6 cellular contexts compared by ENCODE assay signal in genomic region chr17:4988168-4988567, GRCh38. TPM values are rescaled to one million over a fixed set of nuclear protein-coding genes. Genes with fewer than 3 reads are reported as not detected.
DNase-seq lines count a peak whose midpoint lies in the region; ATAC-seq lines count a peak whose summit lies in the region.

No MANE protein-coding gene starts in this region.

- intact Hi-C loops in sciatic nerve (cut with DNase I), result no loop called here

- peaks cover 10% of the 10 kb centered on the region for H3K4me1 ChIP-seq in ectodermal cell (ENCODE audit: control insufficient read depth, insufficient read depth, low read length)

- WGBS in ectodermal cell, 2 experiments, result 54 to 57% methylated on average over 10 of the region's 10 CpGs

- no peaks in the 10 kb centered on the region for H3K36me3 ChIP-seq in KOPT-K1 (ENCODE audit: insufficient read depth, low read length)
- no peaks in the 10 kb centered on the region for H3K36me3 ChIP-seq in ectodermal cell (ENCODE audit: control insufficient read depth, insufficient read depth, low read length)

- H3K27ac ChIP-seq in KOPT-K1 (ENCODE audit: low read depth, low read length, poor library complexity, severe bottlenecking), result peak overlapping the region; percentile 63
- no peak overlapping the region for H3K27ac ChIP-seq in ectodermal cell (ENCODE audit: insufficient read depth, low read depth, low read length, poor library complexity, severe bottlenecking)

- DNase-seq in sciatic nerve (ENCODE audit: low spot score) (peak; percentile 67), NCI-H510A treated with DMSO at 0.1 percent for 48 hours (lab: John Stamatoyannopoulos, UW) (no peak), KG1 (lab: John Stamatoyannopoulos, UW) (no peak)
- no peak for DNase-seq in activated CD8-positive, alpha-beta memory T cell treated with anti-CD3 and anti-CD28 coated beads for 24 hours

- H3K27me3 ChIP-seq in ectodermal cell (ENCODE audit: control insufficient read depth, insufficient read depth, low read length, poor library complexity, severe bottlenecking), result peaks cover 11% of the 10 kb centered on the region

- H3K9me3 ChIP-seq in KOPT-K1 (ENCODE audit: insufficient read depth, low read length, poor library complexity, severe bottlenecking) (no peaks in the 10 kb centered on the region), ectodermal cell (ENCODE audit: control insufficient read depth, low read length) (no peaks in the 10 kb centered on the region)

- H3K4me3 ChIP-seq in ectodermal cell (ENCODE audit: insufficient read depth, low read depth, low read length), result peak overlapping the region; percentile 76

- peak; percentile 69 for ATAC-seq in sciatic nerve

RNA-seq across cellular contexts. Expression of gene CAMTA2, which starts 0.7 kb away (rescaled TPM):
- polyA plus RNA-seq in ectodermal cell (2013, experiment 1 of 4), result 15.7 TPM
- polyA plus RNA-seq in ectodermal cell (2013, experiment 2 of 4), result 14.8 TPM
- 14.0 TPM for polyA plus RNA-seq in ectodermal cell (2013, experiment 3 of 4)
- polyA plus RNA-seq in ectodermal cell (2013, experiment 4 of 4), result 16.1 TPM
- 62.9 TPM for total RNA-seq in sciatic nerve

RNA-seq across cellular contexts. Expression of gene INCA1, which starts 9.2 kb away (rescaled TPM):
- 0.72 TPM for polyA plus RNA-seq in ectodermal cell (2013, experiment 1 of 4)
- polyA plus RNA-seq in ectodermal cell (2013, experiment 2 of 4), result 0.82 TPM
- polyA plus RNA-seq in ectodermal cell (2013, experiment 3 of 4), result 0.37 TPM
- 1.1 TPM for polyA plus RNA-seq in ectodermal cell (2013, experiment 4 of 4)
- total RNA-seq in sciatic nerve, result 1.6 TPM

RNA-seq across cellular contexts. Expression of gene KIF1C, which starts 9.6 kb away (rescaled TPM):
- 62.1 TPM for polyA plus RNA-seq in ectodermal cell (2013, experiment 1 of 4)
- 60.7 TPM for polyA plus RNA-seq in ectodermal cell (2013, experiment 2 of 4)
- polyA plus RNA-seq in ectodermal cell (2013, experiment 3 of 4), result 31.0 TPM
- 34.9 TPM for polyA plus RNA-seq in ectodermal cell (2013, experiment 4 of 4)
- total RNA-seq in sciatic nerve, result 143 TPM

RNA-seq across cellular contexts. Expression of gene SPAG7, which starts 20.6 kb away (rescaled TPM):
- polyA plus RNA-seq in ectodermal cell (2013, experiment 1 of 4), result 110 TPM
- 102 TPM for polyA plus RNA-seq in ectodermal cell (2013, experiment 2 of 4)
- 93.6 TPM for polyA plus RNA-seq in ectodermal cell (2013, experiment 3 of 4)
- 102 TPM for polyA plus RNA-seq in ectodermal cell (2013, experiment 4 of 4)
- 50.8 TPM for total RNA-seq in sciatic nerve

RNA-seq across cellular contexts. Expression of gene ENO3, which starts 37.2 kb away (rescaled TPM):
- polyA plus RNA-seq in ectodermal cell (2013, experiment 1 of 4), result 87.1 TPM
- 101 TPM for polyA plus RNA-seq in ectodermal cell (2013, experiment 2 of 4)
- 70.5 TPM for polyA plus RNA-seq in ectodermal cell (2013, experiment 3 of 4)
- 78.5 TPM for polyA plus RNA-seq in ectodermal cell (2013, experiment 4 of 4)
- 5.1 TPM for total RNA-seq in sciatic nerve
